8 cellular contexts compared by ENCODE assay signal in genomic region chr2:45168731-45169338, GRCh38.
DNase-seq lines count a peak whose midpoint lies in the region; ATAC-seq and TF ChIP-seq lines count a peak whose summit lies in the region.

No MANE protein-coding gene starts in this region.

- DNase-seq in AG10803 (ENCODE audit: low read depth), result no peak
- peak; percentile 53 for DNase-seq in HEK293T (ENCODE audit: extremely low spot score)
- peak; percentile 41 for DNase-seq in WERI-Rb-1
- DNase-seq in glomerular visceral epithelial cell (ENCODE audit: extremely low spot score), result peak; percentile 22
- no peak for DNase-seq in gastrocnemius medialis
- DNase-seq in RKO (ENCODE audit: low spot score), result no peak

- no peak for TF ChIP-seq CTCF in AG10803 (conservative IDR thresholded peaks at IDR 0.05; ENCODE audit: low read length)
- no peak for TF ChIP-seq CTCF in WERI-Rb-1 (IDR thresholded peaks at IDR 0.05; ENCODE audit: low read depth, low read length)
- TF ChIP-seq CTCF in gastrocnemius medialis (IDR thresholded peaks at IDR 0.05 in 4 of 5, conservative IDR thresholded peaks at IDR 0.05 in 1 of 5), result no peak

- intact Hi-C loops in gastrocnemius medialis (cut with DNase I; ENCODE audit: low total_unique reads), result no loop called here

- in situ Hi-C loops in gastrocnemius medialis (cut with MboI; ENCODE audit: low sequenced_read_pairs in 4 of 4), result loop anchor here in 2 of 4 donors (10.0 to 25.0 kb wide), 3 partner anchors 182 to 318 kb away; no protein-coding TSS in a partner anchor

- TF ChIP-seq POLR2A in gastrocnemius medialis (IDR thresholded peaks at IDR 0.05), result peak in 1 of 2 donors; percentile 42

- peaks cover 25% of the 10 kb centered on the region for H3K27me3 ChIP-seq in WERI-Rb-1 (ENCODE audit: insufficient read depth, low read depth, severe bottlenecking)
- H3K27me3 ChIP-seq in gastrocnemius medialis, result peaks cover 30 to 57% (median 35%) of the 10 kb centered on the region in 3 donors

- peak overlapping the region; percentile 49 for H3K4me3 ChIP-seq in AG10803 (ENCODE audit: low read length)
- peak overlapping the region; percentile 62 for H3K4me3 ChIP-seq in WERI-Rb-1 (ENCODE audit: low read depth, low read length)
- H3K4me3 ChIP-seq in gastrocnemius medialis, result peak overlapping the region; percentile 56 to 77 (median 62)

- POLR2A ChIA-PET in HEK293T (lab: Yijun Ruan, JAX), result interaction anchor here (0.9 kb wide), 1 partner anchor 25 kb away, joined by 3 read pairs; no protein-coding TSS in a partner anchor

- CTCF ChIA-PET in HEK293T (lab: Yijun Ruan, JAX), result interaction anchor here (0.6 to 0.7 kb wide), 2 partner anchors 17 to 155 kb away, joined by 3 read pairs; no protein-coding TSS in a partner anchor

- H3K27ac ChIP-seq in WERI-Rb-1 (no peak overlapping the region), gastrocnemius medialis (peak overlapping the region; percentile 68 to 88 (median 74))

- H3K36me3 ChIP-seq in WERI-Rb-1 (no peaks in the 10 kb centered on the region), gastrocnemius medialis (no peaks in the 10 kb centered on the region)

- peak; percentile 14 to 22 for ATAC-seq in gastrocnemius medialis
- no peak for ATAC-seq in GM21717 (IDR thresholded peaks at IDR 0.05; ENCODE audit: unreplicated experiment)
- no peak for ATAC-seq in HG03571 (IDR thresholded peaks at IDR 0.05; ENCODE audit: unreplicated experiment)

- no peaks in the 10 kb centered on the region for H3K9me3 ChIP-seq in WERI-Rb-1 (ENCODE audit: severe bottlenecking)
- H3K9me3 ChIP-seq in gastrocnemius medialis, result no peaks in the 10 kb centered on the region

- peaks cover 6 to 10% of the 10 kb centered on the region in 2 donors for H3K4me1 ChIP-seq in gastrocnemius medialis

TF ChIP-seq in HEK293T, 16 proteins besides CTCF, POLR2A, EP300 and RAD21:
- TF ChIP-seq HDGF (IDR thresholded peaks at IDR 0.05; ENCODE audit: borderline replicate concordance) (no peak), L3MBTL2 (conservative IDR thresholded peaks at IDR 0.05) (peak; percentile 48; the same call in 1 of the 2 replicates)
TF ChIP-seq in HEK293T: peak in this region for 1.

Comparison
In these comparisons a context has a peak if more than half of its experiments do, and no peak if none do; other contexts are left out.
1. DNase-seq: peak in HEK293T (single experiment), WERI-Rb-1 (single experiment) and glomerular visceral epithelial cell (single experiment); none in AG10803 (single experiment), gastrocnemius medialis (0 of 2) and RKO (single experiment).
2. ATAC-seq: peak in gastrocnemius medialis (2 of 2); none in GM21717 (single experiment) and HG03571 (single experiment).
3. Peak in every context shown above with its lines, with median percentiles within 50 percentile points of each other: H3K4me3 ChIP-seq.